22 cellular contexts compared by ENCODE assay signal in genomic region chr6:19802656-19803055, GRCh38.
DNase-seq lines count a peak whose midpoint lies in the region.
"Had no signal": no experiment of that assay in that cellular context is flagged by ENCODE, and none has a peak within 500 bp of the region (broad histone marks: within the 10 kb centered on the region; RNA-seq: fewer than 3 reads in every experiment).

No MANE protein-coding gene starts in this region.

- H3K27me3 ChIP-seq in endocrine pancreas (ENCODE audit: control insufficient read depth, insufficient read depth, low read length) (no peaks in the 10 kb centered on the region), stomach smooth muscle (ENCODE audit: control insufficient read depth in 1 of 2, insufficient read depth in 2 of 2, low read length in 2 of 2) (no peaks in the 10 kb centered on the region), HAP-1 (ENCODE audit: low read depth) (no peaks in the 10 kb centered on the region)
- H3K27me3 ChIP-seq: upper lobe of right lung had no signal

- H3K36me3 ChIP-seq in endocrine pancreas (ENCODE audit: control insufficient read depth, insufficient read depth, low read length) (no peaks in the 10 kb centered on the region), stomach smooth muscle (ENCODE audit: control insufficient read depth in 2 of 2, insufficient read depth in 2 of 2, low read length in 2 of 2) (no peaks in the 10 kb centered on the region), HAP-1 (replicated peaks) (no peaks in the 10 kb centered on the region)
- H3K36me3 ChIP-seq: upper lobe of right lung had no signal

- H3K9ac ChIP-seq in endocrine pancreas (ENCODE audit: control insufficient read depth, insufficient read depth, low read length) (no peak overlapping the region), stomach smooth muscle (ENCODE audit: low read length in 2 of 2) (peak overlapping the region in 1 of 2 donors; percentile 6)

- H3K4me3 ChIP-seq in endocrine pancreas (ENCODE audit: control insufficient read depth, insufficient read depth, low read length) (peak overlapping the region; percentile 33), stomach smooth muscle (ENCODE audit: low read length in 2 of 2) (no peak overlapping the region), HAP-1 (no peak overlapping the region)
- H3K4me3 ChIP-seq: upper lobe of right lung had no signal

- peak in 2 of 3 experiments; percentile 25 to 26 for DNase-seq in NCI-H1417 (lab: John Stamatoyannopoulos, UW)
- DNase-seq in NCI-H1417 treated with DMSO at 0.1 percent for 48 hours (lab: John Stamatoyannopoulos, UW): no peak
- DNase-seq in NAMALWA (ENCODE audit: low spot score): peak; percentile 44
- no peak for DNase-seq in HAP-1 (ENCODE audit: low spot score in 2 of 2)
- no peak for DNase-seq in dedifferentiated amniotic fluid mesenchymal stem cell (ENCODE audit: extremely low spot score)
- DNase-seq in stimulated activated naive CD4-positive, alpha-beta T cell (lab: John Stamatoyannopoulos, UW): no peak
- DNase-seq: activated CD8-positive, alpha-beta memory T cell treated with anti-CD3 and anti-CD28 coated beads for 24 hours; activated naive CD4-positive, alpha-beta T cell treated with anti-CD3 and anti-CD28 coated beads for 36 hours; activated T-cell treated with anti-CD3 and anti-CD28 coated beads, Interleukin-2, amount 50 U/mL, for 4 hours; Caco-2; cerebellar nuclear complex; effector memory CD4-positive, alpha-beta T cell; Kasumi-1; left cardiac atrium; mesendoderm; naive thymus-derived CD8-positive, alpha-beta T cell; NCI-H1436 treated with DMSO at 0.1 percent for 48 hours; stimulated activated naive CD8-positive, alpha-beta T cell treated with anti-CD3 and anti-CD28 coated beads, Interleukin-15, amount 100 ng/mL, for 72 hours; SW 1271; upper lobe of right lung had no signal

- H3K4me1 ChIP-seq in endocrine pancreas (ENCODE audit: control insufficient read depth, insufficient read depth, low read length) (no peaks in the 10 kb centered on the region), stomach smooth muscle (ENCODE audit: control insufficient read depth, insufficient read depth, low read length) (peaks cover 16% of the 10 kb centered on the region), HAP-1 (peaks cover 3% of the 10 kb centered on the region; the same call in 1 of the 2 replicates)
- H3K4me1 ChIP-seq: Caco-2, upper lobe of right lung had no signal

- H3K27ac ChIP-seq in stomach smooth muscle (ENCODE audit: low read length): peak overlapping the region; percentile 98
- H3K27ac ChIP-seq: upper lobe of right lung had no signal

- in situ Hi-C loops in HAP-1 (cut with MboI; ENCODE audit: low sequenced_read_pairs): no loop called here

- no peaks in the 10 kb centered on the region for H3K9me3 ChIP-seq in endocrine pancreas (ENCODE audit: control insufficient read depth, low read length)
- H3K9me3 ChIP-seq in stomach smooth muscle (ENCODE audit: control insufficient read depth in 2 of 2, low read length in 2 of 2): no peaks in the 10 kb centered on the region
- peaks cover 7% of the 10 kb centered on the region for H3K9me3 ChIP-seq in HAP-1
- H3K9me3 ChIP-seq: Caco-2, upper lobe of right lung had no signal

Comparison
In these comparisons a context has a peak if more than half of its experiments do, and no peak if none do; other contexts are left out.
1. DNase-seq: peak in NCI-H1417 (2 of 3) and NAMALWA (single experiment); none in NCI-H1417 treated with DMSO at 0.1 percent for 48 hours (single experiment), HAP-1 (0 of 2), dedifferentiated amniotic fluid mesenchymal stem cell (single experiment) and stimulated activated naive CD4-positive, alpha-beta T cell (0 of 6).